ENCODE assay signal across 12 cellular contexts in the genomic region with DNA sequence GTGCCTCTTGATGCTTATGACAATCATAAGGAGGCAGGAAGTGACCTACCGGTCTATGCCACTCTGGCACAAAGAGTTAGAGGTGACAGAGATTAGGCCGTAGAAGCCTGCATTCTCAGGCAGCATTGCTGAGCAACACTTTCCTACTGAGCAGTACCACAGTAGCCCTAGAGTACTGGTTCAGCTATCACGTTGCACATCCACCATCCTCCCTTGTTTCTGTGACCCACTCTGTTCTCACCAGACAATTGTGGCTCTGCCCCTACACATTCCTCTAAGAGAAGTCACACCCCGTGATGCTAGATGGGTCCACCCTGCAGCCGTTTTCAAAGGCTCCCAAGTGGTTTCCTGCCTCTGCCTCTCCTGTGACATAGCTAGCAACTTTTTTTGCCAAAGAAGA. TPM values are rescaled to one million over a fixed set of nuclear protein-coding genes. Genes with fewer than 3 reads are reported as not detected.
A peak's percentile ranks its signal among the peaks of the same experiment; 100 is the strongest.
DNase-seq lines count a peak whose midpoint lies in the region; ATAC-seq and TF ChIP-seq lines count a peak whose summit lies in the region.
"Had no signal": no experiment of that assay in that cellular context is flagged by ENCODE, and none has a peak within 500 bp of the region (broad histone marks: within the 10 kb centered on the region; RNA-seq: fewer than 3 reads in every experiment).

No MANE protein-coding gene starts in this region.

- peak; percentile 87 for DNase-seq in EH (ENCODE audit: low read depth)
- peak; percentile 64 for DNase-seq in astrocyte of the hippocampus (ENCODE audit: low read depth, low spot score)
- DNase-seq in naive thymus-derived CD4-positive, alpha-beta T cell, result peak in 7 of 9 donors; percentile 11 to 39 (median 34)
- no peak for DNase-seq in ureter (ENCODE audit: low spot score)
- DNase-seq: DND-41, foreskin melanocyte, NCI-H526 had no signal

- peaks cover 2 to 13% (median 5%) of the 10 kb centered on the region in 11 donors for H3K9me3 Mint-ChIP-seq in naive thymus-derived CD4-positive, alpha-beta T cell

- peak overlapping the region; percentile 47 for H3K27ac ChIP-seq in naive thymus-derived CD4-positive, alpha-beta T cell (ENCODE audit: low read depth, low read length)
- H3K27ac ChIP-seq: skin epidermis had no signal

- CTCF ChIA-PET in naive thymus-derived CD4-positive, alpha-beta T cell (lab: Charles Lee), result interaction anchor here (0.7 to 1.1 kb wide), 2 partner anchors 24 to 444 kb away, joined by 4 to 6 read pairs; no protein-coding TSS in a partner anchor

- H3K9me3 ChIP-seq in naive thymus-derived CD4-positive, alpha-beta T cell (ENCODE audit: control insufficient read depth in 2 of 3, low read length in 3 of 3), result peaks cover 0 to 2% (median 0%) of the 10 kb centered on the region in 3 experiments

- intact Hi-C loops in naive thymus-derived CD4-positive, alpha-beta T cell (cut with micrococcal nuclease), result no loop called here

- peaks cover 0 to 5% (median 0%) of the 10 kb centered on the region in 5 donors for H3K27me3 Mint-ChIP-seq in naive thymus-derived CD4-positive, alpha-beta T cell

- POLR2A ChIA-PET in naive thymus-derived CD4-positive, alpha-beta T cell (lab: Charles Lee), result interaction anchor here (0.5 to 1.8 kb wide), 3 partner anchors 20 to 539 kb away, joined by 3 to 5 read pairs (median 3); no protein-coding TSS in a partner anchor

- ATAC-seq in SK-N-SH treated with all-trans-retinoic acid at 6 μM for 48 hours (peak; percentile 61), GM19324 (IDR thresholded peaks at IDR 0.05; ENCODE audit: low FRiP score, unreplicated experiment) (no peak), GM19035 (IDR thresholded peaks at IDR 0.05; ENCODE audit: unreplicated experiment) (no peak), HG03571 (IDR thresholded peaks at IDR 0.05; ENCODE audit: unreplicated experiment) (no peak)
- ATAC-seq in naive thymus-derived CD4-positive, alpha-beta T cell, result peak; percentile 64

- peaks cover 0 to 14% (median 11%) of the 10 kb centered on the region in 5 donors for H3K36me3 Mint-ChIP-seq in naive thymus-derived CD4-positive, alpha-beta T cell

- no peak overlapping the region for H3K4me3 ChIP-seq in naive thymus-derived CD4-positive, alpha-beta T cell (ENCODE audit: low read length)
- H3K4me3 ChIP-seq: skin epidermis had no signal

- H3K27ac Mint-ChIP-seq in naive thymus-derived CD4-positive, alpha-beta T cell, result peak overlapping the region; percentile 64 to 90 (median 86)

- no peaks in the 10 kb centered on the region for H3K27me3 ChIP-seq in naive thymus-derived CD4-positive, alpha-beta T cell (ENCODE audit: control insufficient read depth in 2 of 2, insufficient read depth in 2 of 2, low read length in 2 of 2)

- peak overlapping the region in 7 of 10 donors; percentile 52 to 65 (median 60) for H3K4me3 Mint-ChIP-seq in naive thymus-derived CD4-positive, alpha-beta T cell

- H3K36me3 ChIP-seq in naive thymus-derived CD4-positive, alpha-beta T cell (ENCODE audit: control insufficient read depth in 2 of 3, insufficient read depth in 3 of 3, low read length in 3 of 3), result no peaks in the 10 kb centered on the region

- peaks cover 0 to 18% of the 10 kb centered on the region in 2 donors for H3K4me1 ChIP-seq in naive thymus-derived CD4-positive, alpha-beta T cell (ENCODE audit: control insufficient read depth in 2 of 2, insufficient read depth in 2 of 2, low read length in 2 of 2)

- H3K4me1 Mint-ChIP-seq in naive thymus-derived CD4-positive, alpha-beta T cell, result peaks cover 8 to 23% (median 19%) of the 10 kb centered on the region in 7 donors

TF ChIP-seq in SK-N-SH treated with all-trans-retinoic acid at 6 μM for 48 hours, 23 proteins besides CTCF, POLR2A, EP300 and RAD21:
- TF ChIP-seq, protein P1, sequence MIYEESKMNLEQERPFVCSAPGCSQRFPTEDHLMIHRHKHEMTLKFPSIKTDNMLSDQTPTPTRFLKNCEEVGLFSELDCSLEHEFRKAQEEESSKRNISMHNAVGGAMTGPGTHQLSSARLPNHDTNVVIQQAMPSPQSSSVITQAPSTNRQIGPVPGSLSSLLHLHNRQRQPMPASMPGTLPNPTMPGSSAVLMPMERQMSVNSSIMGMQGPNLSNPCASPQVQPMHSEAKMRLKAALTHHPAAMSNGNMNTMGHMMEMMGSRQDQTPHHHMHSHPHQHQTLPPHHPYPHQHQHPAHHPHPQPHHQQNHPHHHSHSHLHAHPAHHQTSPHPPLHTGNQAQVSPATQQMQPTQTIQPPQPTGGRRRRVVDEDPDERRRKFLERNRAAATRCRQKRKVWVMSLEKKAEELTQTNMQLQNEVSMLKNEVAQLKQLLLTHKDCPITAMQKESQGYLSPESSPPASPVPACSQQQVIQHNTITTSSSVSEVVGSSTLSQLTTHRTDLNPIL (CRISPR knock-in tag; IDR thresholded peaks at IDR 0.05; ENCODE audit: low read depth), result no peak
- TF ChIP-seq ISL1 (CRISPR knock-in tag; IDR thresholded peaks at IDR 0.05), result no peak
- no peak for TF ChIP-seq ARNTL (CRISPR knock-in tag; IDR thresholded peaks at IDR 0.05; ENCODE audit: borderline replicate concordance, low read depth)
- no peak for TF ChIP-seq BACH2 (CRISPR knock-in tag; IDR thresholded peaks at IDR 0.05; ENCODE audit: borderline replicate concordance)
- TF ChIP-seq RARB (CRISPR knock-in tag; IDR thresholded peaks at IDR 0.05), result no peak
- TF ChIP-seq, protein P2, sequence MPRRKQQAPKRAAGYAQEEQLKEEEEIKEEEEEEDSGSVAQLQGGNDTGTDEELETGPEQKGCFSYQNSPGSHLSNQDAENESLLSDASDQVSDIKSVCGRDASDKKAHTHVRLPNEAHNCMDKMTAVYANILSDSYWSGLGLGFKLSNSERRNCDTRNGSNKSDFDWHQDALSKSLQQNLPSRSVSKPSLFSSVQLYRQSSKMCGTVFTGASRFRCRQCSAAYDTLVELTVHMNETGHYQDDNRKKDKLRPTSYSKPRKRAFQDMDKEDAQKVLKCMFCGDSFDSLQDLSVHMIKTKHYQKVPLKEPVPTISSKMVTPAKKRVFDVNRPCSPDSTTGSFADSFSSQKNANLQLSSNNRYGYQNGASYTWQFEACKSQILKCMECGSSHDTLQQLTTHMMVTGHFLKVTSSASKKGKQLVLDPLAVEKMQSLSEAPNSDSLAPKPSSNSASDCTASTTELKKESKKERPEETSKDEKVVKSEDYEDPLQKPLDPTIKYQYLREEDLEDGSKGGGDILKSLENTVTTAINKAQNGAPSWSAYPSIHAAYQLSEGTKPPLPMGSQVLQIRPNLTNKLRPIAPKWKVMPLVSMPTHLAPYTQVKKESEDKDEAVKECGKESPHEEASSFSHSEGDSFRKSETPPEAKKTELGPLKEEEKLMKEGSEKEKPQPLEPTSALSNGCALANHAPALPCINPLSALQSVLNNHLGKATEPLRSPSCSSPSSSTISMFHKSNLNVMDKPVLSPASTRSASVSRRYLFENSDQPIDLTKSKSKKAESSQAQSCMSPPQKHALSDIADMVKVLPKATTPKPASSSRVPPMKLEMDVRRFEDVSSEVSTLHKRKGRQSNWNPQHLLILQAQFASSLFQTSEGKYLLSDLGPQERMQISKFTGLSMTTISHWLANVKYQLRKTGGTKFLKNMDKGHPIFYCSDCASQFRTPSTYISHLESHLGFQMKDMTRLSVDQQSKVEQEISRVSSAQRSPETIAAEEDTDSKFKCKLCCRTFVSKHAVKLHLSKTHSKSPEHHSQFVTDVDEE (CRISPR knock-in tag; IDR thresholded peaks at IDR 0.05), result no peak
- no peak for TF ChIP-seq GLIS3 (CRISPR knock-in tag; IDR thresholded peaks at IDR 0.05)
- TF ChIP-seq SNAI2 (CRISPR knock-in tag; IDR thresholded peaks at IDR 0.05), result no peak
- no peak for TF ChIP-seq ZNF565 (CRISPR knock-in tag; conservative IDR thresholded peaks at IDR 0.05; ENCODE audit: low read depth)
- no peak for TF ChIP-seq PPARA (CRISPR knock-in tag; IDR thresholded peaks at IDR 0.05; ENCODE audit: borderline replicate concordance)
- no peak for TF ChIP-seq OSR1 (CRISPR knock-in tag; IDR thresholded peaks at IDR 0.05)
- no peak for TF ChIP-seq ZC3H10 (CRISPR knock-in tag; IDR thresholded peaks at IDR 0.05)
- TF ChIP-seq ZNF70 (CRISPR knock-in tag; IDR thresholded peaks at IDR 0.05), result no peak
- TF ChIP-seq TCF4 (CRISPR knock-in tag; IDR thresholded peaks at IDR 0.05; ENCODE audit: borderline replicate concordance), result no peak
- TF ChIP-seq, protein P3, sequence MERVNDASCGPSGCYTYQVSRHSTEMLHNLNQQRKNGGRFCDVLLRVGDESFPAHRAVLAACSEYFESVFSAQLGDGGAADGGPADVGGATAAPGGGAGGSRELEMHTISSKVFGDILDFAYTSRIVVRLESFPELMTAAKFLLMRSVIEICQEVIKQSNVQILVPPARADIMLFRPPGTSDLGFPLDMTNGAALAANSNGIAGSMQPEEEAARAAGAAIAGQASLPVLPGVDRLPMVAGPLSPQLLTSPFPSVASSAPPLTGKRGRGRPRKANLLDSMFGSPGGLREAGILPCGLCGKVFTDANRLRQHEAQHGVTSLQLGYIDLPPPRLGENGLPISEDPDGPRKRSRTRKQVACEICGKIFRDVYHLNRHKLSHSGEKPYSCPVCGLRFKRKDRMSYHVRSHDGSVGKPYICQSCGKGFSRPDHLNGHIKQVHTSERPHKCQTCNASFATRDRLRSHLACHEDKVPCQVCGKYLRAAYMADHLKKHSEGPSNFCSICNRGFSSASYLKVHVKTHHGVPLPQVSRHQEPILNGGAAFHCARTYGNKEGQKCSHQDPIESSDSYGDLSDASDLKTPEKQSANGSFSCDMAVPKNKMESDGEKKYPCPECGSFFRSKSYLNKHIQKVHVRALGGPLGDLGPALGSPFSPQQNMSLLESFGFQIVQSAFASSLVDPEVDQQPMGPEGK (CRISPR knock-in tag; IDR thresholded peaks at IDR 0.05; ENCODE audit: borderline replicate concordance), result no peak
- TF ChIP-seq CSDC2 (CRISPR knock-in tag; IDR thresholded peaks at IDR 0.05), result no peak
- TF ChIP-seq ZNF8 (CRISPR knock-in tag; IDR thresholded peaks at IDR 0.05), result no peak
- no peak for TF ChIP-seq TOX (CRISPR knock-in tag; IDR thresholded peaks at IDR 0.05; ENCODE audit: borderline replicate concordance)
- no peak for TF ChIP-seq ZFP30 (CRISPR knock-in tag; IDR thresholded peaks at IDR 0.05)

RNA-seq across cellular contexts. Expression of a gene that starts 22.6 kb away (rescaled TPM):
- 10 to 100 TPM; 45.1 to 63.6 (median 47.9) TPM for total RNA-seq in naive thymus-derived CD4-positive, alpha-beta T cell
- polyA plus RNA-seq in naive thymus-derived CD4-positive, alpha-beta T cell, result 10 to 100 TPM; 85.8 to 85.9 TPM
- total RNA-seq in ureter, result 90.7 TPM

RNA-seq across cellular contexts. Expression of a gene that starts 34.6 kb away (rescaled TPM):
- 1 to 10 TPM in 3 of 5 experiments, under 1 TPM in 2; 0.73 to 2.3 (median 1.1) TPM for total RNA-seq in naive thymus-derived CD4-positive, alpha-beta T cell
- polyA plus RNA-seq in naive thymus-derived CD4-positive, alpha-beta T cell, result 1 to 10 TPM; 1.4 to 1.7 TPM
- 2.2 TPM for total RNA-seq in ureter

Comparison
In these comparisons a context has a peak if more than half of its experiments do, and no peak if none do; other contexts are left out.
1. ATAC-seq: peak in SK-N-SH treated with all-trans-retinoic acid at 6 μM for 48 hours (single experiment) and naive thymus-derived CD4-positive, alpha-beta T cell (single experiment); none in GM19324 (single experiment), GM19035 (single experiment) and HG03571 (single experiment).